ENCODE assay signal across 16 cellular contexts in genomic region chr22:38162881-38163843, GRCh38. TPM values are rescaled to one million over a fixed set of nuclear protein-coding genes. Genes with fewer than 3 reads are reported as not detected.
A peak's percentile ranks its signal among the peaks of the same experiment; 100 is the strongest.
DNase-seq lines count a peak whose midpoint lies in the region; ATAC-seq, FAIRE-seq and TF ChIP-seq lines count a peak whose summit lies in the region.
"Had no signal": no experiment of that assay in that cellular context is flagged by ENCODE, and none has a peak within 500 bp of the region (broad histone marks: within the 10 kb centered on the region; RNA-seq: fewer than 3 reads in every experiment).

No MANE protein-coding gene starts in this region.

- H3K27ac ChIP-seq in dorsolateral prefrontal cortex: no peak overlapping the region

- H3K27me3 ChIP-seq in endocrine pancreas (ENCODE audit: control insufficient read depth, insufficient read depth, low read length) (no peaks in the 10 kb centered on the region), dorsolateral prefrontal cortex (no peaks in the 10 kb centered on the region)

- H3K9me3 ChIP-seq in endocrine pancreas (ENCODE audit: control insufficient read depth, low read length): no peaks in the 10 kb centered on the region

- DNase-seq in GM18507 (ENCODE audit: extremely low spot score, insufficient read length, low read depth) (no peak), progenitor cell of endocrine pancreas (ENCODE audit: low spot score, unreplicated experiment) (no peak), medulla oblongata (ENCODE audit: extremely low spot score) (no peak), dorsolateral prefrontal cortex (no peak), NCI-H1417 (lab: John Stamatoyannopoulos, UW) (no peak)
- DNase-seq: activated CD8-positive, alpha-beta memory T cell treated with anti-CD3 and anti-CD28 coated beads, Interleukin-2, amount 10 ng/mL, durations not matched to agents 7 days and 5 days; activated naive CD4-positive, alpha-beta T cell treated with Interleukin-2 at 50 U/mL for 16 hours; caudate nucleus; CD4-positive, alpha-beta memory T cell; NCI-H526 treated with DMSO at 0.1 percent for 48 hours; retina had no signal

- H3K4me1 ChIP-seq in endocrine pancreas (ENCODE audit: control insufficient read depth, insufficient read depth, low read length): no peaks in the 10 kb centered on the region

- ATAC-seq in HG03354 (IDR thresholded peaks at IDR 0.05; ENCODE audit: poor library complexity, severe bottlenecking, unreplicated experiment): peak; percentile 68
- no peak for ATAC-seq in HG03520 (IDR thresholded peaks at IDR 0.05; ENCODE audit: unreplicated experiment)

- TF ChIP-seq CTCF in progenitor cell of endocrine pancreas (IDR thresholded peaks at IDR 0.05; ENCODE audit: unreplicated experiment) (no peak), dorsolateral prefrontal cortex (IDR thresholded peaks at IDR 0.05 in 54 of 56, conservative IDR thresholded peaks at IDR 0.05 in 2 of 56; ENCODE audit: low read depth in 1 of 56, partially characterized antibody in 56 of 56) (no peak)

- H3K4me1 Mint-ChIP-seq in progenitor cell of endocrine pancreas (ENCODE audit: low read depth): peaks cover 22% of the 10 kb centered on the region

- peak; percentile 84 for FAIRE-seq in GM18507 (lab: Jason Lieb, UNC)
- FAIRE-seq: endothelial cell of umbilical vein, keratinocyte had no signal

- H3K9me3 Mint-ChIP-seq in progenitor cell of endocrine pancreas (ENCODE audit: low read depth): no peaks in the 10 kb centered on the region
- H3K9me3 Mint-ChIP-seq: CD4-positive, alpha-beta memory T cell had no signal

- peaks cover 8% of the 10 kb centered on the region for H3K36me3 Mint-ChIP-seq in progenitor cell of endocrine pancreas (ENCODE audit: insufficient read depth)

- intact Hi-C loops in dorsolateral prefrontal cortex (cut with DNase I): no loop called here

- H3K4me3 ChIP-seq in endocrine pancreas (ENCODE audit: control insufficient read depth, insufficient read depth, low read length): no peak overlapping the region
- no peak overlapping the region for H3K4me3 ChIP-seq in dorsolateral prefrontal cortex

- no peak overlapping the region for H3K4me3 Mint-ChIP-seq in progenitor cell of endocrine pancreas (ENCODE audit: low read depth)
- H3K4me3 Mint-ChIP-seq: activated CD8-positive, alpha-beta memory T cell treated with anti-CD3 and anti-CD28 coated beads, Interleukin-2, amount 10 ng/mL, durations not matched to agents 7 days and 5 days; CD4-positive, alpha-beta memory T cell had no signal

- peak overlapping the region; percentile 83 for H3K27ac Mint-ChIP-seq in progenitor cell of endocrine pancreas
- H3K27ac Mint-ChIP-seq: activated CD8-positive, alpha-beta memory T cell treated with anti-CD3 and anti-CD28 coated beads, Interleukin-2, amount 10 ng/mL, durations not matched to agents 7 days and 5 days had no signal

- no peaks in the 10 kb centered on the region for H3K27me3 Mint-ChIP-seq in progenitor cell of endocrine pancreas
- H3K27me3 Mint-ChIP-seq: activated CD8-positive, alpha-beta memory T cell treated with anti-CD3 and anti-CD28 coated beads, Interleukin-2, amount 10 ng/mL, durations not matched to agents 7 days and 5 days; CD4-positive, alpha-beta memory T cell had no signal

- peak overlapping the region; percentile 60 for H3K9ac ChIP-seq in endocrine pancreas (ENCODE audit: control insufficient read depth, insufficient read depth, low read length)

- no peaks in the 10 kb centered on the region for H3K36me3 ChIP-seq in endocrine pancreas (ENCODE audit: control insufficient read depth, insufficient read depth, low read length)

RNA-seq across cellular contexts. Expression of gene PLA2G6, which starts 18.5 kb away (rescaled TPM):
- total RNA-seq in progenitor cell of endocrine pancreas: 76.0 and 76.4 TPM in 2 replicates
- total RNA-seq in dorsolateral prefrontal cortex: 100 to 1,000 TPM in 17 of 120 experiments, 10 to 100 TPM in 103; 45.0 to 160 (median 76.4) TPM

RNA-seq across cellular contexts. Expression of gene MAFF, which starts 38.6 kb away (rescaled TPM):
- total RNA-seq in progenitor cell of endocrine pancreas (8.4 and 10.2 TPM in 2 replicates), dorsolateral prefrontal cortex (100 to 1,000 TPM in 1 of 120 experiments, 10 to 100 TPM in 67, 1 to 10 TPM in 52; 3.4 to 113 (median 10.9) TPM)

RNA-seq across cellular contexts. Expression of gene BAIAP2L2, which starts 52.7 kb away (rescaled TPM):
- total RNA-seq in progenitor cell of endocrine pancreas: 6.5 and 7.0 TPM in 2 replicates
- total RNA-seq in dorsolateral prefrontal cortex: 10 to 100 TPM in 10 of 120 experiments, 1 to 10 TPM in 110; 2.2 to 14.9 (median 6.0) TPM
